8 cellular contexts compared by ENCODE assay signal in genomic region chr9:693460-694390, GRCh38.
A peak's percentile ranks its signal among the peaks of the same experiment; 100 is the strongest.
DNase-seq lines count a peak whose midpoint lies in the region; ATAC-seq and TF ChIP-seq lines count a peak whose summit lies in the region.

No MANE protein-coding gene starts in this region.

- no peaks in the 10 kb centered on the region for H3K9me3 Mint-ChIP-seq in Calu3 (ENCODE audit: low read depth, unreplicated experiment)
- no peaks in the 10 kb centered on the region for H3K9me3 Mint-ChIP-seq in activated T-helper 2 cell treated with anti-CD3 and anti-CD28 coated beads, Interferon-gamma antibody, Interleukin-2, Interleukin-4, amounts not matched to agents 10 μg/mL and 5 μg/mL and 100 μg/mL, durations not matched to agents 14 hours and 24 hours and 36 hours
- no peaks in the 10 kb centered on the region for H3K9me3 Mint-ChIP-seq in activated naive CD4-positive, alpha-beta T cell treated with anti-CD3 and anti-CD28 coated beads, Interleukin-2, amount 50 U/mL, for 72 hours

- CTCF ChIA-PET in Calu3 (lab: Charles Lee): no interaction called here

- peaks cover 36% of the 10 kb centered on the region for H3K4me1 Mint-ChIP-seq in Calu3 (ENCODE audit: low read depth, unreplicated experiment)
- H3K4me1 Mint-ChIP-seq in activated T-helper 2 cell treated with anti-CD3 and anti-CD28 coated beads, Interferon-gamma antibody, Interleukin-2, Interleukin-4, amounts not matched to agents 10 μg/mL and 5 μg/mL and 100 μg/mL, durations not matched to agents 14 hours and 24 hours and 36 hours (ENCODE audit: low read depth): peaks cover 6% of the 10 kb centered on the region

- H3K27ac Mint-ChIP-seq in Calu3 (ENCODE audit: unreplicated experiment): peak overlapping the region; percentile 57
- H3K27ac Mint-ChIP-seq in activated T-helper 2 cell treated with anti-CD3 and anti-CD28 coated beads, Interferon-gamma antibody, Interleukin-2, Interleukin-4, amounts not matched to agents 10 μg/mL and 5 μg/mL and 100 μg/mL, durations not matched to agents 14 hours and 24 hours and 36 hours: no peak overlapping the region
- no peak overlapping the region for H3K27ac Mint-ChIP-seq in activated naive CD4-positive, alpha-beta T cell treated with anti-CD3 and anti-CD28 coated beads, Interleukin-2, amount 50 U/mL, for 72 hours

- no peak for TF ChIP-seq CTCF in Calu3 (IDR thresholded peaks at IDR 0.05; ENCODE audit: unreplicated experiment)
- TF ChIP-seq CTCF in psoas muscle (IDR thresholded peaks at IDR 0.05): peak; percentile 3

- peaks cover 60% of the 10 kb centered on the region for H3K4me1 ChIP-seq in psoas muscle

- no peaks in the 10 kb centered on the region for H3K27me3 ChIP-seq in psoas muscle (ENCODE audit: insufficient read depth in 3 of 3, low read length in 2 of 3)

- H3K9me3 ChIP-seq in psoas muscle: no peaks in the 10 kb centered on the region

- ATAC-seq in left cardiac atrium: peak; percentile 60 to 67
- peak; percentile 68 to 84 (median 78) for ATAC-seq in psoas muscle
- ATAC-seq in activated naive CD4-positive, alpha-beta T cell treated with anti-CD3 and anti-CD28 coated beads, Interleukin-2, amount 50 U/mL, for 72 hours: no peak
- no peak for ATAC-seq in HG03442 (IDR thresholded peaks at IDR 0.05; ENCODE audit: unreplicated experiment)

- no peak overlapping the region for H3K4me3 Mint-ChIP-seq in Calu3 (ENCODE audit: low read depth, unreplicated experiment)
- H3K4me3 Mint-ChIP-seq in activated T-helper 2 cell treated with anti-CD3 and anti-CD28 coated beads, Interferon-gamma antibody, Interleukin-2, Interleukin-4, amounts not matched to agents 10 μg/mL and 5 μg/mL and 100 μg/mL, durations not matched to agents 14 hours and 24 hours and 36 hours (ENCODE audit: low read depth): no peak overlapping the region

- no peaks in the 10 kb centered on the region for H3K27me3 Mint-ChIP-seq in Calu3 (ENCODE audit: unreplicated experiment)
- H3K27me3 Mint-ChIP-seq in activated T-helper 2 cell treated with anti-CD3 and anti-CD28 coated beads, Interferon-gamma antibody, Interleukin-2, Interleukin-4, amounts not matched to agents 10 μg/mL and 5 μg/mL and 100 μg/mL, durations not matched to agents 14 hours and 24 hours and 36 hours (ENCODE audit: low read depth): peaks cover 2% of the 10 kb centered on the region

- peak overlapping the region; percentile 95 for H3K27ac ChIP-seq in psoas muscle

- no peak for DNase-seq in Calu3
- peak; percentile 16 for DNase-seq in amniotic stem cell (lab: John Stamatoyannopoulos, UW)
- peak; percentile 59 for DNase-seq in left cardiac atrium
- peak; percentile 37 to 66 for DNase-seq in psoas muscle
- no peak for DNase-seq in activated T-helper 2 cell treated with anti-CD3 and anti-CD28 coated beads, Interferon-gamma antibody, Interleukin-2, Interleukin-4, amounts not matched to agents 10 μg/mL and 5 μg/mL and 100 μg/mL, durations not matched to agents 14 hours and 24 hours and 36 hours (ENCODE audit: low spot score)
- no peak for DNase-seq in activated naive CD4-positive, alpha-beta T cell treated with anti-CD3 and anti-CD28 coated beads, Interleukin-2, amount 50 U/mL, for 72 hours (ENCODE audit: low spot score in 2 of 2)
- DNase-seq in COLO668 (lab: John Stamatoyannopoulos, UW; ENCODE audit: unreplicated experiment): no peak

- intact Hi-C loops in Calu3 (cut with micrococcal nuclease; ENCODE audit: unreplicated experiment) (no loop called here), left cardiac atrium (cut with DNase I) (loop anchor here in 1 of 2 donors (5.0 kb wide), 1 partner anchor 41 kb away; no protein-coding TSS in a partner anchor), psoas muscle (cut with DNase I) (no loop called here)
- intact Hi-C loops in activated T-helper 2 cell treated with anti-CD3 and anti-CD28 coated beads, Interferon-gamma antibody, Interleukin-2, Interleukin-4, amounts not matched to agents 10 μg/mL and 5 μg/mL and 100 μg/mL, durations not matched to agents 14 hours and 24 hours and 36 hours (cut with micrococcal nuclease): no loop called here

- peaks cover 10% of the 10 kb centered on the region for H3K36me3 Mint-ChIP-seq in Calu3 (ENCODE audit: insufficient read depth, unreplicated experiment)
- H3K36me3 Mint-ChIP-seq in activated T-helper 2 cell treated with anti-CD3 and anti-CD28 coated beads, Interferon-gamma antibody, Interleukin-2, Interleukin-4, amounts not matched to agents 10 μg/mL and 5 μg/mL and 100 μg/mL, durations not matched to agents 14 hours and 24 hours and 36 hours (ENCODE audit: low read depth): no peaks in the 10 kb centered on the region
- no peaks in the 10 kb centered on the region for H3K36me3 Mint-ChIP-seq in activated naive CD4-positive, alpha-beta T cell treated with anti-CD3 and anti-CD28 coated beads, Interleukin-2, amount 50 U/mL, for 72 hours

- WGBS in psoas muscle, 3 donors: 2 to 5% (median 4%) methylated on average over 6 of the region's 6 CpGs

- BruUV-seq in Calu3 (replicated peaks; lab: Mats Ljungman, UMichigan): no TSS peak

- H3K36me3 ChIP-seq in psoas muscle (ENCODE audit: insufficient read depth in 1 of 2, low read depth in 1 of 2): peaks cover 0 to under 1% of the 10 kb centered on the region in 2 donors

- H3K4me3 ChIP-seq in psoas muscle: peak overlapping the region; percentile 70

Comparison
In these comparisons a context has a peak if more than half of its experiments do, and no peak if none do; other contexts are left out.
1. DNase-seq: peak in amniotic stem cell (single experiment), left cardiac atrium (single experiment) and psoas muscle (2 of 2); none in Calu3 (single experiment), activated T-helper 2 cell treated with anti-CD3 and anti-CD28 coated beads, Interferon-gamma antibody, Interleukin-2, Interleukin-4, amounts not matched to agents 10 μg/mL and 5 μg/mL and 100 μg/mL, durations not matched to agents 14 hours and 24 hours and 36 hours (single experiment), activated naive CD4-positive, alpha-beta T cell treated with anti-CD3 and anti-CD28 coated beads, Interleukin-2, amount 50 U/mL, for 72 hours (0 of 2) and COLO668 (single experiment).
2. ATAC-seq: peak in left cardiac atrium (2 of 2) and psoas muscle (4 of 4); none in activated naive CD4-positive, alpha-beta T cell treated with anti-CD3 and anti-CD28 coated beads, Interleukin-2, amount 50 U/mL, for 72 hours (0 of 2) and HG03442 (single experiment).